ENCODE assay signal across 1 cellular context in the genomic region with DNA sequence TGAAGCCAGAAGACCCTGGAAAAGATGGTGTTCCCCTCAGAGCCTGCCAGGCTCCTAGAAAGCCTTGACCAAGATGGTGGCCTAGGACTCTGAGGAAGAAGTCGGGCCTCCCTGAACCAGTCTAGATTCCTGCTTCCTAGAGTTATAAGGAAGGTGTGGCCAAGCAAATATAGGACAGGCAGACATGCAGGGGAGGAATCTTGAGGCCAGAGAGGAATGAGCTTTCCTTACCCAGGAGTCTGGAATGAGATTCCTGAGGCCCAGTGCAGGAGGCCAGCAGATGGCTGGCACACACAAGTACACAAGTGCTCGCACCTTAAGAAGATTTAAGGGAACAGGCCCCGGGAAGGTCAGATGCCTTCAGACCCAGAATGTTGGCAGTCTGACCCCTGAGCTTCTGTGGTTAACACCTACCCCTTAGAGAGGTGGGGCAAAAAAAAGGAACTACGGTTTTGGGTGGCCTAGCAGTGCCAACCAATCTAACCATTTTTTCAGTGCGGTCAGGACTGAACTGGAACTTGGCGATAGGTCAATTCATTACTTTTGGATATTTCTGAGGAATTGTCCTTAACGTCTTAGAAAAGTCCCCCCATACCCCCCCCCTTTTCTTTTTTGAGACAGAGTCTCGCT.
TF ChIP-seq lines count a peak whose summit lies in the region.

No MANE protein-coding gene starts in this region.

TF ChIP-seq in H1, 55 proteins besides CTCF, POLR2A, EP300 and RAD21:
- TF ChIP-seq JUND (IDR thresholded peaks at IDR 0.05; ENCODE audit: low read length) (no peak), EGR1 (IDR thresholded peaks at IDR 0.05; ENCODE audit: borderline replicate concordance, low read depth, low read length) (no peak), TAF1 (IDR thresholded peaks at IDR 0.05; ENCODE audit: low read depth, low read length) (no peak), JUN (IDR thresholded peaks at IDR 0.05; ENCODE audit: low read depth, low read length) (no peak), HDAC6 (IDR thresholded peaks at IDR 0.05; ENCODE audit: low read depth, low read length) (no peak), MAX (IDR thresholded peaks at IDR 0.05) (no peak)
- TF ChIP-seq, protein P1, sequence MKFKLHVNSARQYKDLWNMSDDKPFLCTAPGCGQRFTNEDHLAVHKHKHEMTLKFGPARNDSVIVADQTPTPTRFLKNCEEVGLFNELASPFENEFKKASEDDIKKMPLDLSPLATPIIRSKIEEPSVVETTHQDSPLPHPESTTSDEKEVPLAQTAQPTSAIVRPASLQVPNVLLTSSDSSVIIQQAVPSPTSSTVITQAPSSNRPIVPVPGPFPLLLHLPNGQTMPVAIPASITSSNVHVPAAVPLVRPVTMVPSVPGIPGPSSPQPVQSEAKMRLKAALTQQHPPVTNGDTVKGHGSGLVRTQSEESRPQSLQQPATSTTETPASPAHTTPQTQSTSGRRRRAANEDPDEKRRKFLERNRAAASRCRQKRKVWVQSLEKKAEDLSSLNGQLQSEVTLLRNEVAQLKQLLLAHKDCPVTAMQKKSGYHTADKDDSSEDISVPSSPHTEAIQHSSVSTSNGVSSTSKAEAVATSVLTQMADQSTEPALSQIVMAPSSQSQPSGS (IDR thresholded peaks at IDR 0.05; ENCODE audit: low read length) = no peak
